ENCODE assay signal across 21 cellular contexts in genomic region chr2:217293046-217293445, GRCh38.
"Had no signal": no experiment of that assay in that cellular context is flagged by ENCODE, and none has a peak within 500 bp of the region (broad histone marks: within the 10 kb centered on the region; RNA-seq: fewer than 3 reads in every experiment).

No MANE protein-coding gene starts in this region.

- H3K4me3 ChIP-seq: coronary artery, esophagus squamous epithelium, lung, ovary, psoas muscle, skin epidermis, stomach, thyroid gland had no signal

- H3K9me3 ChIP-seq: ovary, psoas muscle, thyroid gland had no signal

- H3K4me3 Mint-ChIP-seq: memory B cell; natural killer cell; stimulated activated naive B cell treated with anti-CD40 and anti-IgM and Interleukin-4, amounts not matched to agents 10 μg/mL and 1 μg/mL and 100 μg/mL, for 72 hours; type B pancreatic cell had no signal

- H3K36me3 Mint-ChIP-seq: natural killer cell had no signal

- H3K27me3 ChIP-seq: ovary, stomach, thyroid gland had no signal

- H3K27ac Mint-ChIP-seq: memory B cell; natural killer cell; stimulated activated naive B cell treated with anti-CD40 and anti-IgM and Interleukin-4, amounts not matched to agents 10 μg/mL and 1 μg/mL and 100 μg/mL, for 72 hours; type B pancreatic cell had no signal

- H3K27ac ChIP-seq: coronary artery, ovary, psoas muscle, skin epidermis, thyroid gland had no signal

- H3K36me3 ChIP-seq: esophagus squamous epithelium, ovary, stomach, thyroid gland had no signal

- H3K4me1 ChIP-seq: psoas muscle had no signal

- DNase-seq: dermis blood vessel endothelial cell; effector memory CD4-positive, alpha-beta T cell; esophagus squamous epithelium; foreskin melanocyte; hypothalamus; natural killer cell; occipital lobe; ovary; posterior cingulate gyrus; psoas muscle; right cardiac atrium; stimulated activated CD4-positive, alpha-beta T cell treated with anti-CD3 and anti-CD28 coated beads, Interleukin-15, amount 100 ng/mL, for 24 hours; stimulated activated CD4-positive, alpha-beta T cell treated with anti-CD3 and anti-CD28 coated beads, Interleukin-2, amount 100 ng/mL, for 48 hours; stimulated activated naive B cell treated with anti-CD40 and anti-IgM and Interleukin-4, amounts not matched to agents 10 μg/mL and 1 μg/mL and 100 μg/mL, for 72 hours; stomach; thyroid gland had no signal

- ATAC-seq: natural killer cell; psoas muscle; right cardiac atrium; stimulated activated naive B cell treated with anti-CD40 and anti-IgM and Interleukin-4, amounts not matched to agents 10 μg/mL and 1 μg/mL and 100 μg/mL, for 72 hours had no signal

- H3K4me1 Mint-ChIP-seq: memory B cell; natural killer cell; stimulated activated naive B cell treated with anti-CD40 and anti-IgM and Interleukin-4, amounts not matched to agents 10 μg/mL and 1 μg/mL and 100 μg/mL, for 72 hours had no signal
